19 cellular contexts compared by ENCODE assay signal in genomic region chr2:207825033-207825957, GRCh38. TPM values are rescaled to one million over a fixed set of nuclear protein-coding genes. Genes with fewer than 3 reads are reported as not detected.
A peak's percentile ranks its signal among the peaks of the same experiment; 100 is the strongest.
DNase-seq lines count a peak whose midpoint lies in the region; ATAC-seq, FAIRE-seq and TF ChIP-seq lines count a peak whose summit lies in the region.
"Had no signal": no experiment of that assay in that cellular context is flagged by ENCODE, and none has a peak within 500 bp of the region (broad histone marks: within the 10 kb centered on the region; RNA-seq: fewer than 3 reads in every experiment).

No MANE protein-coding gene starts in this region.

- no peaks in the 10 kb centered on the region for H3K27me3 ChIP-seq in HepG2 (ENCODE audit: control insufficient read depth in 1 of 2, insufficient read depth in 2 of 2, low read length in 2 of 2)
- no peaks in the 10 kb centered on the region for H3K27me3 ChIP-seq in rectal smooth muscle tissue (ENCODE audit: control insufficient read depth, insufficient read depth, low read length)

- H3K9ac ChIP-seq in HepG2 (ENCODE audit: insufficient read depth, low read depth, low read length) (no peak overlapping the region), rectal smooth muscle tissue (ENCODE audit: low read length) (no peak overlapping the region)

- 95% methylated on average over 17 of the region's 17 CpGs for WGBS in HepG2 (ENCODE audit: low lambda C conversion rate)

- ATAC-seq in Right ventricle myocardium inferior (peak; percentile 72), HepG2 (no peak), GM18867 (IDR thresholded peaks at IDR 0.05; ENCODE audit: unreplicated experiment) (no peak), GM18873 (IDR thresholded peaks at IDR 0.05; ENCODE audit: low FRiP score, unreplicated experiment) (no peak)
- ATAC-seq: naive thymus-derived CD8-positive, alpha-beta T cell had no signal

- no TSS peak for BruUV-seq in HepG2 (replicated peaks; lab: Mats Ljungman, UMichigan)

- no peak for TF ChIP-seq CTCF in HepG2 (CRISPR knock-in tag; IDR thresholded peaks at IDR 0.05)

- intact Hi-C loops in Right ventricle myocardium inferior (cut with DNase I) = no loop called here
- intact Hi-C loops in cardiac septum (cut with DNase I) = no loop called here
- intact Hi-C loops in HepG2 (cut with micrococcal nuclease; ENCODE audit: unreplicated experiment) = loop anchor here (5.0 to 10.0 kb wide), 2 partner anchors 200 to 207 kb away; partner anchors contain the start of gene METTL21A

- no peak for TF ChIP-seq EP300 in HepG2 (IDR thresholded peaks at IDR 0.05; ENCODE audit: low read depth in 2 of 2, low read length in 2 of 2)
- no peak for TF ChIP-seq EP300 in HepG2 (CRISPR knock-in tag; IDR thresholded peaks at IDR 0.05; ENCODE audit: borderline replicate concordance)

- no peak for TF ChIP-seq RAD21 in HepG2 (CRISPR knock-in tag; IDR thresholded peaks at IDR 0.05)

- H3K9me3 ChIP-seq in HepG2 (ENCODE audit: low read length) = no peaks in the 10 kb centered on the region

- no peak for TF ChIP-seq POLR2A in HepG2 (IDR thresholded peaks at IDR 0.05; ENCODE audit: insufficient read depth in 1 of 2, low read depth in 2 of 2, low read length in 2 of 2)

- CTCF ChIA-PET in HepG2 (lab: Yijun Ruan, JAX; ENCODE audit: low intra/inter-chr PET ratio, low total read pairs) = no interaction called here

- no peak for FAIRE-seq in HepG2 (lab: Jason Lieb, UNC)
- FAIRE-seq: bronchial epithelial cell, islet of Langerhans had no signal

- H3K4me2 ChIP-seq in HepG2 (ENCODE audit: low read depth, low read length) = no peak overlapping the region

- H4K20me1 ChIP-seq in HepG2 (ENCODE audit: insufficient read depth, low read length) = no peaks in the 10 kb centered on the region

- in situ Hi-C loops in HepG2 (cut with HindIII; ENCODE audit: extremely low pct_ligation_motif_present, low pct_unique_long_range_greater_than_20kb) = loop anchor here (5.0 kb wide), 1 partner anchor 58 kb away; the partner anchor contains the start of gene FZD5

- H3K79me2 ChIP-seq in HepG2 (ENCODE audit: insufficient read depth, low read length) = no peaks in the 10 kb centered on the region

- DNase-seq in Right ventricle myocardium inferior (ENCODE audit: missing footprints) (no peak), cardiac septum (ENCODE audit: low spot score) (no peak), HepG2 (ENCODE audit: low spot score) (no peak), A172 (ENCODE audit: low spot score) (no peak)
- DNase-seq in stimulated activated CD4-positive, alpha-beta T cell treated with anti-CD3 and anti-CD28 coated beads, Interleukin-2, amount 100 ng/mL, for 24 hours = no peak
- DNase-seq: 8988T; activated CD4-positive, alpha-beta T cell treated with anti-CD3 and anti-CD28 coated beads, Interleukin-2, amount 10 ng/mL, durations not matched to agents 24 days and 14 days; activated gamma-delta T cell; COR-L47; dermis blood vessel endothelial cell; DND-41; foreskin fibroblast; naive thymus-derived CD8-positive, alpha-beta T cell; NCI-H2171 treated with DMSO at 0.1 percent for 48 hours had no signal

- H3K36me3 ChIP-seq in HepG2 (replicated peaks in 1 of 2; ENCODE audit: control insufficient read depth in 1 of 2, insufficient read depth in 2 of 2, low read length in 2 of 2) = no peaks in the 10 kb centered on the region
- H3K36me3 ChIP-seq in rectal smooth muscle tissue (ENCODE audit: control insufficient read depth, insufficient read depth, low read length) = no peaks in the 10 kb centered on the region

- POLR2A ChIA-PET in HepG2 (lab: Yijun Ruan, JAX) = interaction anchor here (0.6 to 11.4 kb wide), 6 partner anchors 14 to 101 kb away, joined by 3 to 204 read pairs (median 6); partner anchors contain the start of gene FZD5

- peaks cover 100% of the 10 kb centered on the region for H3K4me1 ChIP-seq in HepG2 (ENCODE audit: insufficient read depth, low read length)
- H3K4me1 ChIP-seq in rectal smooth muscle tissue (ENCODE audit: control insufficient read depth, insufficient read depth, low read length) = peaks cover 35% of the 10 kb centered on the region

- H3K4me3 ChIP-seq in HepG2 (replicated peaks in 1 of 3; ENCODE audit: insufficient read depth in 1 of 3, low read depth in 2 of 3, low read length in 3 of 3) (no peak overlapping the region), rectal smooth muscle tissue (ENCODE audit: low read length) (peak overlapping the region; percentile 16)

- H2AFZ ChIP-seq in HepG2 (ENCODE audit: low read length) = no peak overlapping the region

- H3K27ac ChIP-seq in HepG2 (ENCODE audit: extremely low read length, insufficient read depth, low read length) = peak overlapping the region; percentile 3
- H3K27ac ChIP-seq in rectal smooth muscle tissue (ENCODE audit: low read depth, low read length) = peak overlapping the region; percentile 68

TF ChIP-seq in HepG2, 621 proteins besides CTCF, POLR2A, EP300 and RAD21 (continues in another document):
- TF ChIP-seq ZBTB2 (CRISPR knock-in tag; IDR thresholded peaks at IDR 0.05; ENCODE audit: low read depth) (no peak), SYNCRIP (IDR thresholded peaks at IDR 0.05; ENCODE audit: insufficient read depth, low read depth, low read length) (no peak), ZBTB4 (CRISPR knock-in tag; IDR thresholded peaks at IDR 0.05; ENCODE audit: borderline replicate concordance) (peak; percentile 54; the same call in 1 of the 2 replicates), ETS1 (CRISPR knock-in tag; IDR thresholded peaks at IDR 0.05) (no peak)

RNA-seq across cellular contexts. Expression of gene FZD5, which starts 55.6 kb away (rescaled TPM):
- total RNA-seq in Right ventricle myocardium inferior (4.1 TPM), cardiac septum (3.7 TPM), HepG2 (2016; rRNA removed; fragmentation: Illumina TruSeq; extraction: Trizol) (28.9 and 34.3 TPM in 2 replicates)
- total RNA-seq in HepG2 (2016; cell fraction: cytosol; rRNA removed; fragmentation: Illumina TruSeq; extraction: Trizol; ENCODE audit: low read depth) = 3.1 and 4.0 TPM in 2 replicates
- 27.1 and 33.9 TPM in 2 replicates for total RNA-seq in HepG2 (2016; cell fraction: insoluble cytoplasmic fraction; rRNA removed; fragmentation: Illumina TruSeq; extraction: Trizol)
- total RNA-seq in HepG2 (2016; cell fraction: membrane; rRNA removed; fragmentation: Illumina TruSeq; extraction: Trizol) = 17.9 and 18.6 TPM in 2 replicates
- total RNA-seq in HepG2 (2016; cell fraction: nucleus; rRNA removed; fragmentation: Illumina TruSeq; extraction: Trizol) = 49.9 and 55.0 TPM in 2 replicates
- polyA plus RNA-seq in HepG2 (2011; rRNA removed) = 25.3 and 29.1 TPM in 2 replicates
- 17.7 and 21.9 TPM in 2 replicates for polyA plus RNA-seq in HepG2 (2011; cell fraction: cytosol; rRNA removed)
- 46.8 and 48.3 TPM in 2 replicates for polyA plus RNA-seq in HepG2 (2011; cell fraction: nucleus; rRNA removed)
- 41.5 and 51.6 TPM in 2 replicates for polyA plus RNA-seq in HepG2 (2012)
- polyA plus RNA-seq in HepG2 (2016; cell fraction: cytosol; fragmentation: Illumina TruSeq; extraction: Trizol; ENCODE audit: low read depth) = 1.9 and 2.0 TPM in 2 replicates
- polyA plus RNA-seq in HepG2 (2016; cell fraction: insoluble cytoplasmic fraction; fragmentation: Illumina TruSeq; extraction: Trizol; ENCODE audit: low read depth) = 21.1 and 22.9 TPM in 2 replicates
- 6.8 and 7.4 TPM in 2 replicates for polyA plus RNA-seq in HepG2 (2016; cell fraction: membrane; fragmentation: Illumina TruSeq; extraction: Trizol; ENCODE audit: low read depth)
- polyA plus RNA-seq in HepG2 (2016; cell fraction: nucleus; fragmentation: Illumina TruSeq; extraction: Trizol; ENCODE audit: insufficient read depth, low read depth) = 38.4 and 40.1 TPM in 2 replicates
- 4.3 and 130 TPM in 2 replicates for polyA minus RNA-seq in HepG2 (2011; rRNA and poly(A)+ RNA removed; ENCODE audit: low replicate concordance)
- 61.0 and 69.9 TPM in 2 replicates for polyA minus RNA-seq in HepG2 (2011; cell fraction: cytosol; rRNA and poly(A)+ RNA removed)
- polyA minus RNA-seq in HepG2 (2011; cell fraction: nucleus; rRNA and poly(A)+ RNA removed) = 116 and 135 TPM in 2 replicates
- total RNA-seq in A172 (2014; rRNA removed; shearing (Covaris generic)) = 6.5 and 7.0 TPM in 2 replicates
